Comparison of ENCODE assay signal across 24 cellular contexts in the genomic region with DNA sequence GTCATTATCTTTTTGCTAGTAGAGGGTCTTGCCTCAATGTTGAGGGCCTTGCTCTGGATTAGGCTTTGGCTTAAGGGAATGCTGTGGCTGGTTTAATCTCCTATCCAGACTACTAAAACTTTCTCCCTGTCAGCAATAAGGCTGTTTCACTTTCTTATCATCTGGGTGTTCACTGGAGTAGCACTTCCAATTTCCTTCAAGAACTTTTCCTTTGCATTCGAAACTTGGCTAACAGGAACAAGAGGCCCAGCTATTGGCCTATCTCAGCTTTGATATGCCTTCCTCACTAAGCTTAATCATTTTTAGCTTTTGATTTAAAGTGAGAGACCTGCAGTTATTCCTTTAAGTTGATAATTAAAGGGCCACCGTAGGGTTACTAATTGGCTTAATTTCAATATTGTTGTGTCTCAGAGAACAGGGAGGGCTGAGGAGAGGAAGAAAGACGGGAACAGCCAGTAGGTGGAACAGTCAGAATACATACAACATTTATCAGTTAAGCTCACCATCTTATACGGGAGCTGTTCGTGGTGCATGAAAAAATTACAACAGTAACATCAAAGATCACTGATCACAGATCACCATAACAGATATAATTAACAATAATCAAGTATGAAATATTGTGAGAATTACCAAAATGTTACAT.
DNase-seq lines count a peak whose midpoint lies in the region; ATAC-seq and TF ChIP-seq lines count a peak whose summit lies in the region.
"Had no signal": no experiment of that assay in that cellular context is flagged by ENCODE, and none has a peak within 500 bp of the region (broad histone marks: within the 10 kb centered on the region; RNA-seq: fewer than 3 reads in every experiment).

No MANE protein-coding gene starts in this region.

- H3K36me3 ChIP-seq in left ventricle myocardium inferior (no peaks in the 10 kb centered on the region), right atrium auricular region (no peaks in the 10 kb centered on the region), upper lobe of right lung (no peaks in the 10 kb centered on the region), thyroid gland (no peaks in the 10 kb centered on the region)
- H3K36me3 ChIP-seq: BLaER1 had no signal

- H3K27ac Mint-ChIP-seq in nephron progenitor cell: peak overlapping the region; percentile 2
- H3K27ac Mint-ChIP-seq: CD4-positive, CD25-positive, alpha-beta regulatory T cell; H9 had no signal

- WGBS in thyroid gland, 2 donors: 79 to 85% methylated on average over 5 of the region's 5 CpGs

- H3K36me3 Mint-ChIP-seq in nephron progenitor cell (ENCODE audit: low read depth): peaks cover 26% of the 10 kb centered on the region
- H3K36me3 Mint-ChIP-seq: CD4-positive, CD25-positive, alpha-beta regulatory T cell had no signal

- peaks cover 4% of the 10 kb centered on the region for H3K9me3 Mint-ChIP-seq in nephron progenitor cell
- H3K9me3 Mint-ChIP-seq: H9 had no signal

- TF ChIP-seq POLR2A in thyroid gland (IDR thresholded peaks at IDR 0.05): no peak

- H3K4me1 ChIP-seq in left ventricle myocardium inferior: peaks cover 46% of the 10 kb centered on the region
- H3K4me1 ChIP-seq in right atrium auricular region: peaks cover 0 to 9% of the 10 kb centered on the region in 2 donors
- H3K4me1 ChIP-seq in upper lobe of right lung: no peaks in the 10 kb centered on the region
- H3K4me1 ChIP-seq in thyroid gland: no peaks in the 10 kb centered on the region
- H3K4me1 ChIP-seq: BLaER1 had no signal

- no peaks in the 10 kb centered on the region for H3K9me3 ChIP-seq in left ventricle myocardium inferior (replicated peaks)
- no peaks in the 10 kb centered on the region for H3K9me3 ChIP-seq in right atrium auricular region
- H3K9me3 ChIP-seq in upper lobe of right lung: no peaks in the 10 kb centered on the region
- H3K9me3 ChIP-seq in thyroid gland: no peaks in the 10 kb centered on the region
- H3K9me3 ChIP-seq: BLaER1 had no signal

- H3K27me3 Mint-ChIP-seq in nephron progenitor cell (ENCODE audit: low read depth, poor library complexity): no peaks in the 10 kb centered on the region

- TF ChIP-seq CTCF in left ventricle myocardium inferior (IDR thresholded peaks at IDR 0.05; ENCODE audit: borderline replicate concordance) (no peak), right atrium auricular region (IDR thresholded peaks at IDR 0.05) (peak in 1 of 2 donors; percentile 37), fibroblast of the aortic adventitia (IDR thresholded peaks at IDR 0.05; ENCODE audit: insufficient read depth, low read length) (no peak), nephron progenitor cell (IDR thresholded peaks at IDR 0.05) (no peak), upper lobe of right lung (IDR thresholded peaks at IDR 0.05) (no peak), thyroid gland (IDR thresholded peaks at IDR 0.05) (no peak)

- no peak for DNase-seq in left ventricle myocardium inferior
- DNase-seq in right atrium auricular region (ENCODE audit: low spot score): no peak
- DNase-seq in fibroblast of the aortic adventitia (ENCODE audit: low read depth): peak; percentile 52
- no peak for DNase-seq in nephron progenitor cell
- DNase-seq in upper lobe of right lung: no peak
- DNase-seq in ACHN: no peak
- DNase-seq in thyroid gland: no peak
- no peak for DNase-seq in stimulated activated CD8-positive, alpha-beta memory T cell treated with anti-CD3 and anti-CD28 coated beads, Interleukin-4, amount 100 ng/mL, for 48 hours
- DNase-seq: 8988T; CD4-positive, CD25-positive, alpha-beta regulatory T cell; DMS53; GM23248; H9; Karpas-422; NCI-H1092 treated with DMSO at 0.1 percent for 48 hours; NCI-H1436 treated with DMSO at 0.1 percent for 48 hours; NCI-H187 treated with DMSO at 0.1 percent for 48 hours; NCI-H446; NCI-H526; RPMI8226; SHP77 treated with DMSO at 0.1 percent for 48 hours had no signal

- H3K4me1 Mint-ChIP-seq in nephron progenitor cell: peaks cover 40% of the 10 kb centered on the region
- H3K4me1 Mint-ChIP-seq: CD4-positive, CD25-positive, alpha-beta regulatory T cell had no signal

- H3K4me3 Mint-ChIP-seq in nephron progenitor cell: no peak overlapping the region
- H3K4me3 Mint-ChIP-seq: CD4-positive, CD25-positive, alpha-beta regulatory T cell; H9 had no signal

- H3K27ac ChIP-seq in left ventricle myocardium inferior (replicated peaks): peak overlapping the region; percentile 39
- H3K27ac ChIP-seq in right atrium auricular region: no peak overlapping the region
- no peak overlapping the region for H3K27ac ChIP-seq in upper lobe of right lung
- H3K27ac ChIP-seq in thyroid gland: no peak overlapping the region
- H3K27ac ChIP-seq: BLaER1, GM23248, SK-N-MC had no signal

- intact Hi-C loops in left ventricle myocardium inferior (cut with micrococcal nuclease) (no loop called here), upper lobe of right lung (cut with DNase I) (no loop called here), thyroid gland (cut with DNase I) (no loop called here)

- H3K27me3 ChIP-seq in left ventricle myocardium inferior (ENCODE audit: low read depth) (no peaks in the 10 kb centered on the region), right atrium auricular region (no peaks in the 10 kb centered on the region), upper lobe of right lung (no peaks in the 10 kb centered on the region), thyroid gland (no peaks in the 10 kb centered on the region)
- H3K27me3 ChIP-seq: BLaER1 had no signal

- ATAC-seq in upper lobe of right lung: peak; percentile 41
- ATAC-seq: HepG2 had no signal

- in situ Hi-C loops in ACHN (cut with HindIII; ENCODE audit: low pct_ligation_motif_present, low pct_unique_long_range_greater_than_20kb, low sequenced_read_pairs): no loop called here

- no peak overlapping the region for H3K4me3 ChIP-seq in left ventricle myocardium inferior
- no peak overlapping the region for H3K4me3 ChIP-seq in right atrium auricular region
- no peak overlapping the region for H3K4me3 ChIP-seq in fibroblast of the aortic adventitia (ENCODE audit: low read depth, low read length)
- no peak overlapping the region for H3K4me3 ChIP-seq in upper lobe of right lung
- no peak overlapping the region for H3K4me3 ChIP-seq in thyroid gland (replicated peaks in 1 of 3)
- H3K4me3 ChIP-seq: BLaER1, GM23248, SK-N-MC had no signal
